10 cellular contexts compared by ENCODE assay signal in the genomic region with DNA sequence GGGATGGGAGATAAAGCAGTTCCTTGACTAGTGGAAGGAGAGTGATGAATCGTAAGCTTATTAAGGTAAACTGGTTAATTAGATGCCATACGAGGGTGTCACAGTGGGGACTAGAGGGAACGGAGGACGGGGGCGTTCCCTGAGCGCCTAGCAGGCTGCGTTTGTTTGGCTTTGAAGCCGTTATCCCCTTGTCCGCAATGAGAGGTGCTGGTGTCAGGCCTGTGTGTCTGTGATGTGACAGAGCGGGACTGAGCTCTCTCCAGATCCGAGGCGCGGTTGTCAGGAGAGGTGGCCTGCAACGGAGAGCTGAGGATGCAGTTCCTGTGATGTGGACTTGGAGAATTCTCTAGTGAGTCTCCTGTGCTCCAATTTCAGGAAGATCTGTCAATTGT.
A peak's percentile ranks its signal among the peaks of the same experiment; 100 is the strongest.
DNase-seq lines count a peak whose midpoint lies in the region; ATAC-seq, FAIRE-seq and TF ChIP-seq lines count a peak whose summit lies in the region.
"Had no signal": no experiment of that assay in that cellular context is flagged by ENCODE, and none has a peak within 500 bp of the region (broad histone marks: within the 10 kb centered on the region; RNA-seq: fewer than 3 reads in every experiment).

No MANE protein-coding gene starts in this region.

- TF ChIP-seq RAD21 in IMR-90 (IDR thresholded peaks at IDR 0.05; ENCODE audit: low read length) = no peak

- no peak overlapping the region for H4K8ac ChIP-seq in IMR-90 (ENCODE audit: low read depth in 2 of 2, low read length in 2 of 2)

- peaks cover 34 to 49% of the 10 kb centered on the region in 2 donors for H3K27me3 Mint-ChIP-seq in CD8-positive, alpha-beta memory T cell
- H3K27me3 Mint-ChIP-seq in effector memory CD8-positive, alpha-beta T cell = peaks cover 20 to 39% of the 10 kb centered on the region in 2 donors
- peaks cover 61% of the 10 kb centered on the region for H3K27me3 Mint-ChIP-seq in neural crest cell (ENCODE audit: low read depth)

- no peak overlapping the region for H2AK9ac ChIP-seq in IMR-90 (replicated peaks; ENCODE audit: low read depth, low read length, poor library complexity)

- peaks cover 3 to 11% (median 7%) of the 10 kb centered on the region in 5 donors for H3K9me3 Mint-ChIP-seq in CD8-positive, alpha-beta memory T cell
- no peaks in the 10 kb centered on the region for H3K9me3 Mint-ChIP-seq in effector memory CD8-positive, alpha-beta T cell
- no peaks in the 10 kb centered on the region for H3K9me3 Mint-ChIP-seq in neural crest cell

- no peak for ATAC-seq in IMR-90 (ENCODE audit: low read depth)
- no peak for ATAC-seq in effector memory CD8-positive, alpha-beta T cell (replicated peaks)
- ATAC-seq in HG03432 (IDR thresholded peaks at IDR 0.05; ENCODE audit: unreplicated experiment) = no peak
- no peak for ATAC-seq in GM21723 (IDR thresholded peaks at IDR 0.05; ENCODE audit: unreplicated experiment)
- ATAC-seq in HG03460 (IDR thresholded peaks at IDR 0.05; ENCODE audit: unreplicated experiment) = no peak

- H3K36me3 Mint-ChIP-seq in CD8-positive, alpha-beta memory T cell = peaks cover 0 to 9% (median 0%) of the 10 kb centered on the region in 3 donors
- H3K36me3 Mint-ChIP-seq in effector memory CD8-positive, alpha-beta T cell (ENCODE audit: insufficient read depth) = no peaks in the 10 kb centered on the region
- H3K36me3 Mint-ChIP-seq in neural crest cell (ENCODE audit: low read depth) = no peaks in the 10 kb centered on the region

- no peak for TF ChIP-seq POLR2A in IMR-90 (IDR thresholded peaks at IDR 0.05; ENCODE audit: low read depth, low read length)

- H2AK5ac ChIP-seq in IMR-90 (ENCODE audit: low read depth, low read length) = no peak overlapping the region

- H4K20me1 ChIP-seq in IMR-90 (ENCODE audit: insufficient read depth, low read length) = no peaks in the 10 kb centered on the region

- H2BK120ac ChIP-seq in IMR-90 (ENCODE audit: low read depth, low read length) = no peak overlapping the region

- no peak overlapping the region for H3K23ac ChIP-seq in IMR-90 (ENCODE audit: low read depth, low read length)

- peaks cover 3% of the 10 kb centered on the region for H3K27me3 ChIP-seq in CD8-positive, alpha-beta memory T cell (ENCODE audit: insufficient read depth, low read length, poor library complexity, severe bottlenecking)
- peaks cover 28% of the 10 kb centered on the region for H3K27me3 ChIP-seq in IMR-90 (ENCODE audit: control insufficient read depth, insufficient read depth, low read length)
- peaks cover 0 to 4% of the 10 kb centered on the region in 2 donors for H3K27me3 ChIP-seq in small intestine (ENCODE audit: control insufficient read depth in 2 of 2, insufficient read depth in 2 of 2, low read length in 2 of 2)

- CTCF ChIA-PET in CD8-positive, alpha-beta memory T cell (lab: Charles Lee) = no interaction called here
- CTCF ChIA-PET in IMR-90 (lab: Yijun Ruan, JAX) = interaction anchor here (0.6 kb wide), 1 partner anchor 16 kb away, joined by 4 read pairs; no protein-coding TSS in a partner anchor

- H3K4me1 Mint-ChIP-seq in CD8-positive, alpha-beta memory T cell = peaks cover 5 to 8% (median 7%) of the 10 kb centered on the region in 3 donors
- peaks cover 6 to 18% of the 10 kb centered on the region in 2 donors for H3K4me1 Mint-ChIP-seq in effector memory CD8-positive, alpha-beta T cell (ENCODE audit: low read depth in 2 of 2)
- peaks cover 15% of the 10 kb centered on the region for H3K4me1 Mint-ChIP-seq in neural crest cell

- no peak for TF ChIP-seq CTCF in IMR-90 (conservative IDR thresholded peaks at IDR 0.05; ENCODE audit: low read depth, low read length)
- TF ChIP-seq CTCF in neural crest cell (conservative IDR thresholded peaks at IDR 0.05) = no peak

- H3K36me3 ChIP-seq in CD8-positive, alpha-beta memory T cell (ENCODE audit: insufficient read depth, low read length) = no peaks in the 10 kb centered on the region
- H3K36me3 ChIP-seq in IMR-90 (ENCODE audit: control insufficient read depth, insufficient read depth, low read length) (no peaks in the 10 kb centered on the region), small intestine (ENCODE audit: control insufficient read depth in 2 of 2, insufficient read depth in 2 of 2, low read length in 2 of 2) (no peaks in the 10 kb centered on the region)

- H2BK5ac ChIP-seq in IMR-90 (ENCODE audit: low read depth, low read length, poor library complexity, severe bottlenecking) = no peak overlapping the region

- H3K27ac Mint-ChIP-seq in CD8-positive, alpha-beta memory T cell = no peak overlapping the region
- no peak overlapping the region for H3K27ac Mint-ChIP-seq in effector memory CD8-positive, alpha-beta T cell
- no peak overlapping the region for H3K27ac Mint-ChIP-seq in neural crest cell (ENCODE audit: unreplicated experiment)

- BruUV-seq in IMR-90 (replicated peaks; lab: Mats Ljungman, UMichigan) = no TSS peak

- no peaks in the 10 kb centered on the region for H3K9me1 ChIP-seq in IMR-90 (ENCODE audit: insufficient read depth, low read length)

- no peak overlapping the region for H3K56ac ChIP-seq in IMR-90 (ENCODE audit: extremely low read depth, insufficient read depth, low read length)

- no peaks in the 10 kb centered on the region for H3K4me1 ChIP-seq in CD8-positive, alpha-beta memory T cell (ENCODE audit: insufficient read depth, low read length)
- H3K4me1 ChIP-seq in IMR-90 (ENCODE audit: control insufficient read depth, insufficient read depth, low read length) = no peaks in the 10 kb centered on the region
- no peaks in the 10 kb centered on the region for H3K4me1 ChIP-seq in small intestine (ENCODE audit: control insufficient read depth in 2 of 2, insufficient read depth in 1 of 2, low read depth in 1 of 2, low read length in 1 of 2)

- H3K4me3 ChIP-seq in CD8-positive, alpha-beta memory T cell (ENCODE audit: low read length) = no peak overlapping the region
- H3K4me3 ChIP-seq in IMR-90 (ENCODE audit: insufficient read depth, low read depth, low read length) (no peak overlapping the region), small intestine (ENCODE audit: low read depth in 1 of 2, low read length in 2 of 2) (no peak overlapping the region)

- H3K4me2 ChIP-seq in IMR-90 (ENCODE audit: low read depth, low read length) = peak overlapping the region; percentile 16; the same call in 1 of the 2 replicates

- H2BK15ac ChIP-seq in IMR-90 (ENCODE audit: low read depth, low read length) = no peak overlapping the region

- no peak overlapping the region for H4K91ac ChIP-seq in IMR-90 (ENCODE audit: insufficient read depth, low read depth, low read length)

- H3K4ac ChIP-seq in IMR-90 (ENCODE audit: low read depth, low read length) = no peak overlapping the region

- peak overlapping the region in 5 of 7 donors; percentile 10 to 45 (median 37) for H3K4me3 Mint-ChIP-seq in CD8-positive, alpha-beta memory T cell
- H3K4me3 Mint-ChIP-seq in effector memory CD8-positive, alpha-beta T cell = peak overlapping the region; percentile 77 to 80
- peak overlapping the region; percentile 86 for H3K4me3 Mint-ChIP-seq in neural crest cell

- peak overlapping the region; percentile 9 for H2AFZ ChIP-seq in IMR-90 (replicated peaks; ENCODE audit: low read length, poor library complexity)

- WGBS in IMR-90 (ENCODE audit: extremely low coverage in 2 of 2, insufficient read length in 1 of 2), 2 experiments = 14% methylated on average over 7 of the region's 14 CpGs; no CpG with 5 or more reads in 1 of the 2 experiments
- WGBS in small intestine, 3 donors = 47 to 56% (median 54%) methylated on average over 14 of the region's 14 CpGs

- H3K14ac ChIP-seq in IMR-90 (replicated peaks; ENCODE audit: low read depth, low read length) = no peak overlapping the region

- dilution Hi-C loops in IMR-90 (cut with HindIII; ENCODE audit: low sequenced_read_pairs, unreplicated experiment) = no loop called here

- no peak overlapping the region for H3K27ac ChIP-seq in CD8-positive, alpha-beta memory T cell (ENCODE audit: low read depth, low read length)
- no peak overlapping the region for H3K27ac ChIP-seq in IMR-90 (ENCODE audit: insufficient read depth, low read length)
- no peak overlapping the region for H3K27ac ChIP-seq in small intestine (ENCODE audit: low read depth in 1 of 2, low read length in 1 of 2)

- H2BK20ac ChIP-seq in IMR-90 (ENCODE audit: low read depth, low read length) = no peak overlapping the region

- no peaks in the 10 kb centered on the region for H3K79me1 ChIP-seq in IMR-90 (ENCODE audit: low read depth in 1 of 2, low read length in 2 of 2)

- no peak overlapping the region for H3K18ac ChIP-seq in IMR-90 (ENCODE audit: low read depth, low read length)

- no peak overlapping the region for H4K5ac ChIP-seq in IMR-90 (ENCODE audit: low read depth, low read length)

- FAIRE-seq in small intestine (lab: Jason Lieb, UNC) = no peak

- POLR2A ChIA-PET in CD8-positive, alpha-beta memory T cell (lab: Charles Lee) = no interaction called here
- POLR2A ChIA-PET in IMR-90 (lab: Charles Lee; ENCODE audit: unreplicated experiment) = no interaction called here

- no peak overlapping the region for H3K9ac ChIP-seq in IMR-90 (ENCODE audit: low read depth, low read length)

- in situ Hi-C loops in IMR-90 (cut with MboI; ENCODE audit: low sequenced_read_pairs) = no loop called here

- intact Hi-C loops in IMR-90 (cut with micrococcal nuclease) = no loop called here

- H3K9me3 ChIP-seq in CD8-positive, alpha-beta memory T cell (ENCODE audit: low read length) = no peaks in the 10 kb centered on the region
- H3K9me3 ChIP-seq in IMR-90 (ENCODE audit: control insufficient read depth, insufficient read depth, low read length) (no peaks in the 10 kb centered on the region; the same call in 1 of the 2 replicates), small intestine (ENCODE audit: control insufficient read depth, low read depth) (no peaks in the 10 kb centered on the region)

- no peak for DNase-seq in CD8-positive, alpha-beta memory T cell
- DNase-seq in IMR-90 (no peak), neural crest cell (ENCODE audit: low read depth, low spot score) (no peak), small intestine (no peak)
- DNase-seq in effector memory CD8-positive, alpha-beta T cell = no peak
- DNase-seq: GDM1, MV-4-11 had no signal

TF ChIP-seq in IMR-90, 13 proteins besides CTCF, POLR2A, EP300 and RAD21 (continues in another document):
- TF ChIP-seq BHLHE40 (IDR thresholded peaks at IDR 0.05; ENCODE audit: low read depth, low read length) = no peak
- TF ChIP-seq RFX5 (IDR thresholded peaks at IDR 0.05; ENCODE audit: low read depth, low read length) = no peak
- TF ChIP-seq, protein P1, sequence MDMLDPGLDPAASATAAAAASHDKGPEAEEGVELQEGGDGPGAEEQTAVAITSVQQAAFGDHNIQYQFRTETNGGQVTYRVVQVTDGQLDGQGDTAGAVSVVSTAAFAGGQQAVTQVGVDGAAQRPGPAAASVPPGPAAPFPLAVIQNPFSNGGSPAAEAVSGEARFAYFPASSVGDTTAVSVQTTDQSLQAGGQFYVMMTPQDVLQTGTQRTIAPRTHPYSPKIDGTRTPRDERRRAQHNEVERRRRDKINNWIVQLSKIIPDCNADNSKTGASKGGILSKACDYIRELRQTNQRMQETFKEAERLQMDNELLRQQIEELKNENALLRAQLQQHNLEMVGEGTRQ (IDR thresholded peaks at IDR 0.05; ENCODE audit: low read depth, low read length) = no peak
- no peak for TF ChIP-seq NFE2L2 (IDR thresholded peaks at IDR 0.05; ENCODE audit: low read depth, low read length)
- no peak for TF ChIP-seq FOS (IDR thresholded peaks at IDR 0.05; ENCODE audit: low read depth, low read length)
- TF ChIP-seq MXI1 (IDR thresholded peaks at IDR 0.05; ENCODE audit: borderline replicate concordance, low read depth, low read length) = no peak
